In the genomic region with DNA sequence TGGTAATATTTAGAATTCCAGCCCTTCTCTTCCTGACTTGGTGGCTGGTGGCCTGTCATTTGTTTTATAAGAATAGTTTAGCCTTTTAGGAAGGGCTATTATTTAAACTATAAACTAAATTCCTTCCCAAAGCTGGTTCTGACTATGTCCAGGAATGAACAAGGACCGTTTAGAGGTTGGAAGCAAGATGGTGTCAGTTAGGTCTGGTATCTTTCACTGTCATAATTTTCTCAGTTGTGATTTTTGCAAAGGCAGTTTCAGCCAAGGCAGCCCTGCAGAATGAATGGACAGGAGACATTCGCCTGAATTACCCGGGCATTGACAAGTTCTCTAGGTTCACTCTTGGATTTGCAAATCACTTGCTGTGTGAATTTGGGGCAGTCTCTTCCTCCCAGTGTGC, we compare ENCODE assay signal across 27 cellular contexts.
DNase-seq lines count a peak whose midpoint lies in the region; ATAC-seq, FAIRE-seq and TF ChIP-seq lines count a peak whose summit lies in the region.
"Had no signal": no experiment of that assay in that cellular context is flagged by ENCODE, and none has a peak within 500 bp of the region (broad histone marks: within the 10 kb centered on the region; RNA-seq: fewer than 3 reads in every experiment).

No MANE protein-coding gene starts in this region.

- peak overlapping the region in 8 of 12 donors; percentile 19 to 78 (median 67) for H3K27ac ChIP-seq in heart left ventricle
- H3K27ac ChIP-seq in K562 (ENCODE audit: extremely low read depth, low read depth, low read length), result no peak overlapping the region
- peak overlapping the region in 3 of 4 donors; percentile 59 to 78 (median 72) for H3K27ac ChIP-seq in sigmoid colon
- H3K27ac ChIP-seq: A549; BLaER1 treated with 17β-estradiol and CSF1 and Interleukin-3, amounts not matched to agents 10 nM and 100 nM had no signal

- no peak overlapping the region for H3K4me3 ChIP-seq in heart left ventricle
- no peak overlapping the region for H3K4me3 ChIP-seq in K562
- H3K4me3 ChIP-seq in sigmoid colon, result no peak overlapping the region
- H3K4me3 ChIP-seq: A549; BLaER1 treated with 17β-estradiol and CSF1 and Interleukin-3, amounts not matched to agents 10 nM and 100 nM; GM23338; HAP-1 had no signal

- H3K36me3 ChIP-seq in heart left ventricle, result no peaks in the 10 kb centered on the region
- no peaks in the 10 kb centered on the region for H3K36me3 ChIP-seq in K562 (ENCODE audit: control insufficient read depth, insufficient read depth, low read length)
- H3K36me3 ChIP-seq in sigmoid colon, result no peaks in the 10 kb centered on the region
- H3K36me3 ChIP-seq: BE2C; BLaER1 treated with 17β-estradiol and CSF1 and Interleukin-3, amounts not matched to agents 10 nM and 100 nM; HAP-1 had no signal

- no peaks in the 10 kb centered on the region for H3K9me3 ChIP-seq in heart left ventricle
- H3K9me3 ChIP-seq in K562 (replicated peaks; ENCODE audit: control insufficient read depth, insufficient read depth, low read depth, low read length), result no peaks in the 10 kb centered on the region
- H3K9me3 ChIP-seq in sigmoid colon, result no peaks in the 10 kb centered on the region
- H3K9me3 ChIP-seq: A549; BE2C; BLaER1 treated with 17β-estradiol and CSF1 and Interleukin-3, amounts not matched to agents 10 nM and 100 nM; HAP-1 had no signal

- H3K36me3 Mint-ChIP-seq in endothelial cell (ENCODE audit: low read depth, unreplicated experiment), result peaks cover 10% of the 10 kb centered on the region
- H3K36me3 Mint-ChIP-seq: CD14-positive monocyte; CD8-positive, alpha-beta memory T cell had no signal

- no peak for TF ChIP-seq RAD21 in K562 (CRISPR knock-in tag; conservative IDR thresholded peaks at IDR 0.05 in 1 of 2, IDR thresholded peaks at IDR 0.05 in 1 of 2)

- DNase-seq in heart left ventricle (no peak), cardiac septum (ENCODE audit: low spot score) (no peak), K562 (ENCODE audit: extremely low read depth in 1 of 4, low spot score in 3 of 4) (no peak), endothelial cell (ENCODE audit: low spot score) (no peak), sigmoid colon (no peak), cerebellar nuclear complex (lab: John Stamatoyannopoulos, UW) (no peak)
- no peak for DNase-seq in activated CD4-positive, CD25-positive, alpha-beta regulatory T cell treated with anti-CD3 and anti-CD28 coated beads, Interleukin-2, amount 50 U/mL, for 72 hours
- DNase-seq: 8988T; ACHN; AML-193; BE2C; CD4-positive, alpha-beta T cell; CD8-positive, alpha-beta memory T cell; DMS 273 treated with DMSO at 0.1 percent for 48 hours; DMS79; GF-D8; HFFc6 had no signal

- H3K4me2 ChIP-seq in K562 (ENCODE audit: insufficient read depth, low read length), result no peak overlapping the region
- H3K4me2 ChIP-seq: A549; BLaER1 treated with 17β-estradiol and CSF1 and Interleukin-3, amounts not matched to agents 10 nM and 100 nM; GM23338 had no signal

- WGBS in heart left ventricle, 4 donors, result 53 to 68% (median 62%) methylated on average over 3 of the region's 3 CpGs
- WGBS in K562 (ENCODE audit: insufficient coverage, low coverage, missing lambda C conversion rate), result 0% methylated on average over 3 of the region's 3 CpGs
- WGBS in sigmoid colon, 2 donors, result 71 to 79% methylated on average over 3 of the region's 3 CpGs

- in situ Hi-C loops in K562 (cut with MboI), result no loop called here

- H4K20me1 ChIP-seq in K562 (replicated peaks; ENCODE audit: control insufficient read depth, insufficient read depth, low read length), result 0 out of 2 replicates have a peak, but pooled peaks cover 8% of the 10 kb centered on the region
- H4K20me1 ChIP-seq: BLaER1 treated with 17β-estradiol and CSF1 and Interleukin-3, amounts not matched to agents 10 nM and 100 nM had no signal

- H2AFZ ChIP-seq in K562 (ENCODE audit: low read depth, low read length), result no peak overlapping the region
- H2AFZ ChIP-seq: GM23338 had no signal

- intact Hi-C loops in heart left ventricle (cut with DNase I) (loop anchor here in 6 of 10 donors (2.0 to 10.0 kb wide), 8 partner anchors 54 to 261 kb away; a partner anchor contains a TSS), cardiac septum (cut with DNase I) (loop anchor here (5.0 kb wide), 2 partner anchors 44 to 149 kb away; no protein-coding TSS in a partner anchor), K562 (cut with micrococcal nuclease) (no loop called here), sigmoid colon (cut with DNase I) (no loop called here)

- TF ChIP-seq POLR2A in heart left ventricle (IDR thresholded peaks at IDR 0.05) (no peak), K562 (conservative IDR thresholded peaks at IDR 0.05) (no peak), sigmoid colon (IDR thresholded peaks at IDR 0.05) (no peak)

- H3K4me1 Mint-ChIP-seq in endothelial cell (ENCODE audit: unreplicated experiment), result peaks cover 51% of the 10 kb centered on the region
- H3K4me1 Mint-ChIP-seq: CD14-positive monocyte; CD8-positive, alpha-beta memory T cell had no signal

- H3K9ac ChIP-seq in K562 (ENCODE audit: insufficient read depth in 1 of 2, low read depth in 2 of 2, low read length in 2 of 2), result no peak overlapping the region
- H3K9ac ChIP-seq: BLaER1 treated with 17β-estradiol and CSF1 and Interleukin-3, amounts not matched to agents 10 nM and 100 nM had no signal

- H3K79me2 ChIP-seq in K562 (ENCODE audit: control insufficient read depth, insufficient read depth, low read length), result no peaks in the 10 kb centered on the region

- H3K4me1 ChIP-seq in heart left ventricle (peaks cover 4 to 54% (median 38%) of the 10 kb centered on the region in 12 donors), K562 (replicated peaks in 1 of 2; ENCODE audit: control insufficient read depth in 2 of 2, insufficient read depth in 2 of 2, low read length in 2 of 2) (peaks cover 0 to 4% of the 10 kb centered on the region in 2 experiments; a peak in 1 of 5 replicates), sigmoid colon (peaks cover 0 to 41% (median 30%) of the 10 kb centered on the region in 4 donors)
- H3K4me1 ChIP-seq: A549, BE2C, HAP-1 had no signal

- TF ChIP-seq CTCF in heart left ventricle (IDR thresholded peaks at IDR 0.05) (no peak), K562 (IDR thresholded peaks at IDR 0.05 in 2 of 3, conservative IDR thresholded peaks at IDR 0.05 in 1 of 3; ENCODE audit: insufficient read depth in 2 of 3, low read depth in 1 of 3, low read length in 3 of 3) (no peak), endothelial cell (IDR thresholded peaks at IDR 0.05; ENCODE audit: unreplicated experiment) (no peak), sigmoid colon (IDR thresholded peaks at IDR 0.05) (no peak)

- ATAC-seq in heart left ventricle (no peak), K562 (no peak), HG02973 (IDR thresholded peaks at IDR 0.05; ENCODE audit: unreplicated experiment) (no peak)
- ATAC-seq: A549, GM23338 had no signal

- H3K9me1 ChIP-seq in K562 (ENCODE audit: control insufficient read depth, insufficient read depth, low read length), result peaks cover 3% of the 10 kb centered on the region

- TF ChIP-seq EP300 in K562 (IDR thresholded peaks at IDR 0.05; ENCODE audit: low read length) (no peak), sigmoid colon (IDR thresholded peaks at IDR 0.05) (no peak)

- H3K27ac Mint-ChIP-seq in endothelial cell (ENCODE audit: unreplicated experiment), result peak overlapping the region; percentile 77
- H3K27ac Mint-ChIP-seq: CD14-positive monocyte; CD4-positive, alpha-beta T cell; CD8-positive, alpha-beta memory T cell; GM23338; HFFc6 had no signal

- no peaks in the 10 kb centered on the region for H3K27me3 ChIP-seq in heart left ventricle
- peaks cover 9 to 46% of the 10 kb centered on the region in 2 experiments; a peak in 4 of 5 replicates for H3K27me3 ChIP-seq in K562 (ENCODE audit: control insufficient read depth in 2 of 2, insufficient read depth in 2 of 2, low read length in 2 of 2)
- no peaks in the 10 kb centered on the region for H3K27me3 ChIP-seq in sigmoid colon
- H3K27me3 ChIP-seq: BLaER1 treated with 17β-estradiol and CSF1 and Interleukin-3, amounts not matched to agents 10 nM and 100 nM had no signal

- peaks cover 13% of the 10 kb centered on the region for H3K27me3 Mint-ChIP-seq in endothelial cell (ENCODE audit: unreplicated experiment)

- no peaks in the 10 kb centered on the region for H3K9me3 Mint-ChIP-seq in endothelial cell (ENCODE audit: unreplicated experiment)
- H3K9me3 Mint-ChIP-seq: CD4-positive, alpha-beta T cell; CD8-positive, alpha-beta memory T cell; GM23338; HFFc6 had no signal

- POLR2A ChIA-PET in K562 (lab: Yijun Ruan, JAX), result no interaction called here

- BruUV-seq in K562 (replicated peaks; lab: Mats Ljungman, UMichigan), result no TSS peak

- CTCF ChIA-PET in K562 (lab: Yijun Ruan, JAX; ENCODE audit: low intra/inter-chr PET ratio), result no interaction called here

- FAIRE-seq in K562 (lab: Jason Lieb, UNC), result peak; percentile 37
- FAIRE-seq: A549, D721Med, GM12891, GM18507, H54 had no signal

- H3K4me3 Mint-ChIP-seq in endothelial cell (ENCODE audit: unreplicated experiment), result no peak overlapping the region
- H3K4me3 Mint-ChIP-seq: CD14-positive monocyte; CD4-positive, alpha-beta T cell; CD8-positive, alpha-beta memory T cell; GM23338; HFFc6 had no signal

TF ChIP-seq in K562, 482 proteins besides CTCF, POLR2A, EP300 and RAD21 (continues in another document):
- TF ChIP-seq SMARCE1 (IDR thresholded peaks at IDR 0.05), result no peak
- TF ChIP-seq, protein P1, sequence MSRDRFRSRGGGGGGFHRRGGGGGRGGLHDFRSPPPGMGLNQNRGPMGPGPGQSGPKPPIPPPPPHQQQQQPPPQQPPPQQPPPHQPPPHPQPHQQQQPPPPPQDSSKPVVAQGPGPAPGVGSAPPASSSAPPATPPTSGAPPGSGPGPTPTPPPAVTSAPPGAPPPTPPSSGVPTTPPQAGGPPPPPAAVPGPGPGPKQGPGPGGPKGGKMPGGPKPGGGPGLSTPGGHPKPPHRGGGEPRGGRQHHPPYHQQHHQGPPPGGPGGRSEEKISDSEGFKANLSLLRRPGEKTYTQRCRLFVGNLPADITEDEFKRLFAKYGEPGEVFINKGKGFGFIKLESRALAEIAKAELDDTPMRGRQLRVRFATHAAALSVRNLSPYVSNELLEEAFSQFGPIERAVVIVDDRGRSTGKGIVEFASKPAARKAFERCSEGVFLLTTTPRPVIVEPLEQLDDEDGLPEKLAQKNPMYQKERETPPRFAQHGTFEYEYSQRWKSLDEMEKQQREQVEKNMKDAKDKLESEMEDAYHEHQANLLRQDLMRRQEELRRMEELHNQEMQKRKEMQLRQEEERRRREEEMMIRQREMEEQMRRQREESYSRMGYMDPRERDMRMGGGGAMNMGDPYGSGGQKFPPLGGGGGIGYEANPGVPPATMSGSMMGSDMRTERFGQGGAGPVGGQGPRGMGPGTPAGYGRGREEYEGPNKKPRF (IDR thresholded peaks at IDR 0.05; ENCODE audit: low read depth, low read length), result no peak
- TF ChIP-seq NR2C2 (CRISPR knock-in tag; IDR thresholded peaks at IDR 0.05), result no peak
- no peak for TF ChIP-seq NR2C2 (tag; IDR thresholded peaks at IDR 0.05)
- TF ChIP-seq, protein P2, sequence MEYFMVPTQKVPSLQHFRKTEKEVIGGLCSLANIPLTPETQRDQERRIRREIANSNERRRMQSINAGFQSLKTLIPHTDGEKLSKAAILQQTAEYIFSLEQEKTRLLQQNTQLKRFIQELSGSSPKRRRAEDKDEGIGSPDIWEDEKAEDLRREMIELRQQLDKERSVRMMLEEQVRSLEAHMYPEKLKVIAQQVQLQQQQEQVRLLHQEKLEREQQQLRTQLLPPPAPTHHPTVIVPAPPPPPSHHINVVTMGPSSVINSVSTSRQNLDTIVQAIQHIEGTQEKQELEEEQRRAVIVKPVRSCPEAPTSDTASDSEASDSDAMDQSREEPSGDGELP (CRISPR knock-in tag; IDR thresholded peaks at IDR 0.05; ENCODE audit: borderline replicate concordance), result no peak

Comparison
In these comparisons a context has a peak if more than half of its experiments do, and no peak if none do; other contexts are left out.
1. intact Hi-C loops: an anchor here in heart left ventricle (2.0 to 10.0 kb wide) and cardiac septum (5.0 kb wide); none called in K562 and sigmoid colon.